In the genomic region with DNA sequence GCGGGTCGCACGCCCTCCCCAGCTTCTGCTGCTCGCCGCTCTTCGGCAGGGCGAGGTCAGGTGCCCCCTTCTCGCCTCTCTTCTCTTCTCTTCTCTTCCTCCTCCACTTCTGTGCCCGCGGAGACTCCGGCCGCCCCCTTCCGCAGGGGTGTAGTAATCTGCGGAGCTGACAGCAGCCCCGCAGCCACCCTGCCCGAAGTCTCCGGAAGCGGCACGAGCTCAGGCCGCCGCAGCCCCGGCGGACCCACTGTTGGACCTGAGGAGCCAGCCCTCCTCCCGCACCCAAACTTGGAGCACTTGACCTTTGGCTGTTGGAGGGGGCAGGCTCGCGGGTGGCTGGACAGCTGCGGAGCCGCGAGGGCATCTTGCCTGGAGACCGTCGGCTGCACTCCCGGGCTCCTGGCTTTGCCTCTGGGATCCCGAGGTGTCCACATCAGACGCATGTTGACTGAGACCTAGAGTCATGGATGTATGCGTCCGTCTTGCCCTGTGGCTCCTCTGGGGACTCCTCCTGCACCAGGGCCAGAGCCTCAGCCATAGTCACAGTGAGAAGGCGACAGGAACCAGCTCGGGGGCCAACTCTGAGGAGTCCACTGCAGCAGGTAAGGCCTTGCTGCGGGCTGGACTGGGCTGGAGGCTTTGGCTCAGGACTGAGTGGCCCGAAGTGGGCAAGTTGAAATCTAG, we compare ENCODE assay signal across 8 cellular contexts. TPM values are rescaled to one million over a fixed set of nuclear protein-coding genes. Genes with fewer than 3 reads are reported as not detected.
A peak's percentile ranks its signal among the peaks of the same experiment; 100 is the strongest.
DNase-seq lines count a peak whose midpoint lies in the region; ATAC-seq and TF ChIP-seq lines count a peak whose summit lies in the region.

No MANE protein-coding gene starts in this region.

- H3K4me1 ChIP-seq in heart left ventricle, result peaks cover 5 to 69% (median 46%) of the 10 kb centered on the region in 12 donors

- H3K27ac Mint-ChIP-seq in activated naive CD8-positive, alpha-beta T cell treated with anti-CD3 and anti-CD28 coated beads for 36 hours, result peak overlapping the region; percentile 95
- H3K27ac Mint-ChIP-seq in progenitor cell of endocrine pancreas, result peak overlapping the region; percentile 95

- H3K27me3 ChIP-seq in heart left ventricle, result no peaks in the 10 kb centered on the region

- ATAC-seq in HG02884 (IDR thresholded peaks at IDR 0.05; ENCODE audit: unreplicated experiment) (peak; percentile 10), heart left ventricle (peak in 3 of 4 donors; percentile 1 to 13 (median 10))

- no peak for TF ChIP-seq POLR2A in heart left ventricle (IDR thresholded peaks at IDR 0.05)

- H3K4me3 ChIP-seq in heart left ventricle, result peak overlapping the region; percentile 72 to 98 (median 90)

- H3K27me3 Mint-ChIP-seq in activated naive CD8-positive, alpha-beta T cell treated with anti-CD3 and anti-CD28 coated beads for 36 hours, result no peaks in the 10 kb centered on the region
- H3K27me3 Mint-ChIP-seq in progenitor cell of endocrine pancreas, result no peaks in the 10 kb centered on the region

- H3K4me3 Mint-ChIP-seq in activated naive CD8-positive, alpha-beta T cell treated with anti-CD3 and anti-CD28 coated beads for 36 hours, result peak overlapping the region; percentile 98
- peak overlapping the region; percentile 91 for H3K4me3 Mint-ChIP-seq in progenitor cell of endocrine pancreas (ENCODE audit: low read depth)

- peak; percentile 23 for DNase-seq in SIG-M5 treated with dmso at 0.1 percent for 504 hours (lab: John Stamatoyannopoulos, UW; ENCODE audit: unreplicated experiment)
- DNase-seq in SIG-M5 (lab: John Stamatoyannopoulos, UW), result no peak
- DNase-seq in NOMO-1 treated with dmso at 0.1 percent for 144 hours (lab: John Stamatoyannopoulos, UW; ENCODE audit: unreplicated experiment), result peak; percentile 53
- peak; percentile 67 for DNase-seq in activated naive CD8-positive, alpha-beta T cell treated with anti-CD3 and anti-CD28 coated beads for 36 hours
- DNase-seq in heart left ventricle, result peak in 4 of 5 donors; percentile 45 to 77 (median 66)
- peak; percentile 24 for DNase-seq in progenitor cell of endocrine pancreas (ENCODE audit: low spot score, unreplicated experiment)
- DNase-seq in Ammon's horn (ENCODE audit: low spot score), result no peak

- intact Hi-C loops in heart left ventricle (cut with DNase I), result loop anchor here in 9 of 10 donors (1.0 to 10.0 kb wide), 7 partner anchors 39 to 217 kb away; no protein-coding TSS in a partner anchor

- H3K36me3 ChIP-seq in heart left ventricle, result no peaks in the 10 kb centered on the region

- H3K9me3 ChIP-seq in heart left ventricle, result no peaks in the 10 kb centered on the region

- H3K36me3 Mint-ChIP-seq in activated naive CD8-positive, alpha-beta T cell treated with anti-CD3 and anti-CD28 coated beads for 36 hours, result peaks cover 16% of the 10 kb centered on the region
- H3K36me3 Mint-ChIP-seq in progenitor cell of endocrine pancreas (ENCODE audit: insufficient read depth), result no peaks in the 10 kb centered on the region

- WGBS in heart left ventricle, 4 donors, result 5 to 11% (median 9%) methylated on average over 26 to 40 of the region's 40 CpGs

- H3K9me3 Mint-ChIP-seq in activated naive CD8-positive, alpha-beta T cell treated with anti-CD3 and anti-CD28 coated beads for 36 hours, result no peaks in the 10 kb centered on the region
- H3K9me3 Mint-ChIP-seq in progenitor cell of endocrine pancreas (ENCODE audit: low read depth), result no peaks in the 10 kb centered on the region

- peak overlapping the region; percentile 90 to 99 (median 97) for H3K27ac ChIP-seq in heart left ventricle

- peaks cover 61% of the 10 kb centered on the region for H3K4me1 Mint-ChIP-seq in activated naive CD8-positive, alpha-beta T cell treated with anti-CD3 and anti-CD28 coated beads for 36 hours
- H3K4me1 Mint-ChIP-seq in progenitor cell of endocrine pancreas (ENCODE audit: low read depth), result peaks cover 29% of the 10 kb centered on the region

- TF ChIP-seq CTCF in heart left ventricle (IDR thresholded peaks at IDR 0.05), result no peak
- TF ChIP-seq CTCF in progenitor cell of endocrine pancreas (IDR thresholded peaks at IDR 0.05; ENCODE audit: unreplicated experiment), result no peak

RNA-seq across cellular contexts. Expression of gene STIM1, which starts 0.5 kb away (rescaled TPM):
- 10 to 100 TPM; 49.4 to 55.4 TPM for total RNA-seq in activated naive CD8-positive, alpha-beta T cell treated with anti-CD3 and anti-CD28 coated beads for 36 hours
- total RNA-seq in heart left ventricle, result 10 to 100 TPM; 24.4 to 42.9 (median 28.9) TPM
- polyA plus RNA-seq in heart left ventricle, result 10 to 100 TPM; 13.2 to 36.2 TPM
- total RNA-seq in progenitor cell of endocrine pancreas, result 27.2 and 32.7 TPM in 2 replicates

RNA-seq across cellular contexts. Expression of gene RHOG, which starts 15.2 kb away (rescaled TPM):
- 100 to 1,000 TPM; 183 to 190 TPM for total RNA-seq in activated naive CD8-positive, alpha-beta T cell treated with anti-CD3 and anti-CD28 coated beads for 36 hours
- 10 to 100 TPM; 17.9 to 69.1 (median 30.1) TPM for total RNA-seq in heart left ventricle
- polyA plus RNA-seq in heart left ventricle, result 10 to 100 TPM; 23.0 to 50.4 TPM
- total RNA-seq in progenitor cell of endocrine pancreas, result 21.4 and 25.0 TPM in 2 replicates

RNA-seq across cellular contexts. Expression of gene PGAP2, which starts 47.6 kb away (rescaled TPM):
- total RNA-seq in activated naive CD8-positive, alpha-beta T cell treated with anti-CD3 and anti-CD28 coated beads for 36 hours, result 10 to 100 TPM; 35.4 to 35.6 TPM
- 10 to 100 TPM; 17.6 to 31.7 (median 23.3) TPM for total RNA-seq in heart left ventricle
- 10 to 100 TPM; 12.9 to 17.3 TPM for polyA plus RNA-seq in heart left ventricle
- total RNA-seq in progenitor cell of endocrine pancreas, result 46.7 and 51.3 TPM in 2 replicates

RNA-seq across cellular contexts. Expression of gene NUP98, which starts 58.6 kb away (rescaled TPM):
- 100 to 1,000 TPM in 1 of 2 experiments, 10 to 100 TPM in 1; 98.1 to 115 TPM for total RNA-seq in activated naive CD8-positive, alpha-beta T cell treated with anti-CD3 and anti-CD28 coated beads for 36 hours
- total RNA-seq in heart left ventricle (10 to 100 TPM; 36.0 to 77.9 (median 46.2) TPM), progenitor cell of endocrine pancreas (80.3 and 83.4 TPM in 2 replicates)
- polyA plus RNA-seq in heart left ventricle, result 10 to 100 TPM; 13.2 to 25.4 TPM

Comparison
In these comparisons a context has a peak if more than half of its experiments do, and no peak if none do; other contexts are left out.
1. DNase-seq: peak in SIG-M5 treated with dmso at 0.1 percent for 504 hours (single experiment), NOMO-1 treated with dmso at 0.1 percent for 144 hours (single experiment), activated naive CD8-positive, alpha-beta T cell treated with anti-CD3 and anti-CD28 coated beads for 36 hours (single experiment), heart left ventricle (4 of 5) and progenitor cell of endocrine pancreas (single experiment); none in SIG-M5 (single experiment) and Ammon's horn (single experiment).